Comparison of ENCODE assay signal across 20 cellular contexts in genomic region chr5:161783297-161783696, GRCh38.
DNase-seq lines count a peak whose midpoint lies in the region; ATAC-seq, FAIRE-seq and TF ChIP-seq lines count a peak whose summit lies in the region.
"Had no signal": no experiment of that assay in that cellular context is flagged by ENCODE, and none has a peak within 500 bp of the region (broad histone marks: within the 10 kb centered on the region; RNA-seq: fewer than 3 reads in every experiment).

No MANE protein-coding gene starts in this region.

- H2AFZ ChIP-seq in IMR-90 (replicated peaks; ENCODE audit: low read length, poor library complexity): no peak overlapping the region

- no peak overlapping the region for H2BK20ac ChIP-seq in IMR-90 (ENCODE audit: low read depth, low read length)

- H3K9me3 ChIP-seq in IMR-90 (ENCODE audit: control insufficient read depth, insufficient read depth, low read length) (peaks cover 2% of the 10 kb centered on the region), pancreas (no peaks in the 10 kb centered on the region), uterus (no peaks in the 10 kb centered on the region), left lung (no peaks in the 10 kb centered on the region)
- H3K9me3 ChIP-seq: A549; BLaER1 treated with 17β-estradiol and CSF1 and Interleukin-3, amounts not matched to agents 10 nM and 100 nM; Caco-2 had no signal

- H3K4me3 ChIP-seq in IMR-90 (ENCODE audit: insufficient read depth, low read depth, low read length) (no peak overlapping the region), pancreas (no peak overlapping the region), uterus (no peak overlapping the region), left lung (no peak overlapping the region)
- H3K4me3 ChIP-seq: A549; BLaER1 treated with 17β-estradiol and CSF1 and Interleukin-3, amounts not matched to agents 10 nM and 100 nM had no signal

- ATAC-seq in IMR-90 (ENCODE audit: low read depth) (no peak), pancreas (no peak), left lung (no peak)
- ATAC-seq: A549; CD8-positive, alpha-beta T cell had no signal

- no peak for TF ChIP-seq CTCF in IMR-90 (conservative IDR thresholded peaks at IDR 0.05; ENCODE audit: low read depth, low read length)
- no peak for TF ChIP-seq CTCF in pancreas (IDR thresholded peaks at IDR 0.05)
- TF ChIP-seq CTCF in uterus (IDR thresholded peaks at IDR 0.05): no peak
- TF ChIP-seq CTCF in left lung (IDR thresholded peaks at IDR 0.05): no peak

- no peak overlapping the region for H2BK120ac ChIP-seq in IMR-90 (ENCODE audit: low read depth, low read length)

- H4K5ac ChIP-seq in IMR-90 (ENCODE audit: low read depth, low read length): no peak overlapping the region

- no peak overlapping the region for H3K14ac ChIP-seq in IMR-90 (replicated peaks; ENCODE audit: low read depth, low read length)

- no peak overlapping the region for H4K8ac ChIP-seq in IMR-90 (ENCODE audit: low read depth in 2 of 2, low read length in 2 of 2)

- H3K27me3 ChIP-seq in IMR-90 (ENCODE audit: control insufficient read depth, insufficient read depth, low read length) (no peaks in the 10 kb centered on the region), pancreas (no peaks in the 10 kb centered on the region), uterus (no peaks in the 10 kb centered on the region), left lung (no peaks in the 10 kb centered on the region)
- H3K27me3 ChIP-seq: BLaER1 treated with 17β-estradiol and CSF1 and Interleukin-3, amounts not matched to agents 10 nM and 100 nM had no signal

- TF ChIP-seq POLR2A in IMR-90 (IDR thresholded peaks at IDR 0.05; ENCODE audit: low read depth, low read length): no peak
- no peak for TF ChIP-seq POLR2A in uterus (IDR thresholded peaks at IDR 0.05)

- no peak overlapping the region for H2BK5ac ChIP-seq in IMR-90 (ENCODE audit: low read depth, low read length, poor library complexity, severe bottlenecking)

- no peaks in the 10 kb centered on the region for H4K20me1 ChIP-seq in IMR-90 (ENCODE audit: insufficient read depth, low read length)
- H4K20me1 ChIP-seq: BLaER1 treated with 17β-estradiol and CSF1 and Interleukin-3, amounts not matched to agents 10 nM and 100 nM had no signal

- no peaks in the 10 kb centered on the region for H3K9me1 ChIP-seq in IMR-90 (ENCODE audit: insufficient read depth, low read length)

- no peak overlapping the region for H2AK9ac ChIP-seq in IMR-90 (replicated peaks; ENCODE audit: low read depth, low read length, poor library complexity)

- H3K18ac ChIP-seq in IMR-90 (ENCODE audit: low read depth, low read length): no peak overlapping the region

- no peak overlapping the region for H3K56ac ChIP-seq in IMR-90 (ENCODE audit: extremely low read depth, insufficient read depth, low read length)

- no TSS peak for BruUV-seq in IMR-90 (replicated peaks; lab: Mats Ljungman, UMichigan)

- peak; percentile 21 for FAIRE-seq in A204.1 (lab: Jason Lieb, UNC)
- FAIRE-seq in frontal cortex (lab: Jason Lieb, UNC): peak; percentile 21
- peak; percentile 82 for FAIRE-seq in pancreas (lab: Jason Lieb, UNC)
- FAIRE-seq: A549, G401.6, GM12891 had no signal

- no peak overlapping the region for H3K23ac ChIP-seq in IMR-90 (ENCODE audit: low read depth, low read length)

- intact Hi-C loops in IMR-90 (cut with micrococcal nuclease) (no loop called here), pancreas (cut with DNase I) (no loop called here), uterus (cut with DNase I; ENCODE audit: low total_unique reads) (no loop called here), left lung (cut with DNase I) (no loop called here)

- CTCF ChIA-PET in IMR-90 (lab: Yijun Ruan, JAX): no interaction called here

- in situ Hi-C loops in IMR-90 (cut with MboI; ENCODE audit: low sequenced_read_pairs): no loop called here

- no peak overlapping the region for H2BK15ac ChIP-seq in IMR-90 (ENCODE audit: low read depth, low read length)

- H3K27ac ChIP-seq in IMR-90 (ENCODE audit: insufficient read depth, low read length): no peak overlapping the region
- no peak overlapping the region for H3K27ac ChIP-seq in pancreas
- no peak overlapping the region for H3K27ac ChIP-seq in uterus
- H3K27ac ChIP-seq in left lung: no peak overlapping the region
- H3K27ac ChIP-seq: A549; BLaER1 treated with 17β-estradiol and CSF1 and Interleukin-3, amounts not matched to agents 10 nM and 100 nM; C4-2B had no signal

- no peak overlapping the region for H2AK5ac ChIP-seq in IMR-90 (ENCODE audit: low read depth, low read length)

- no peaks in the 10 kb centered on the region for H3K36me3 ChIP-seq in IMR-90 (ENCODE audit: control insufficient read depth, insufficient read depth, low read length)
- no peaks in the 10 kb centered on the region for H3K36me3 ChIP-seq in pancreas
- H3K36me3 ChIP-seq in uterus: no peaks in the 10 kb centered on the region
- no peaks in the 10 kb centered on the region for H3K36me3 ChIP-seq in left lung
- H3K36me3 ChIP-seq: BLaER1 treated with 17β-estradiol and CSF1 and Interleukin-3, amounts not matched to agents 10 nM and 100 nM had no signal

- WGBS in IMR-90 (ENCODE audit: extremely low coverage in 2 of 2, insufficient read length in 1 of 2), 2 experiments: no CpG with 5 or more reads among the region's 2 CpGs
- WGBS in pancreas, 2 donors: 40 to 47% methylated on average over 2 of the region's 2 CpGs

- no peak for TF ChIP-seq RAD21 in IMR-90 (IDR thresholded peaks at IDR 0.05; ENCODE audit: low read length)

- dilution Hi-C loops in IMR-90 (cut with HindIII; ENCODE audit: low sequenced_read_pairs, unreplicated experiment): no loop called here

- no peak overlapping the region for H4K91ac ChIP-seq in IMR-90 (ENCODE audit: insufficient read depth, low read depth, low read length)

- no peak overlapping the region for H3K4me2 ChIP-seq in IMR-90 (ENCODE audit: low read depth, low read length)
- H3K4me2 ChIP-seq: A549; BLaER1 treated with 17β-estradiol and CSF1 and Interleukin-3, amounts not matched to agents 10 nM and 100 nM had no signal

- POLR2A ChIA-PET in IMR-90 (lab: Charles Lee; ENCODE audit: unreplicated experiment): no interaction called here

- H3K9ac ChIP-seq in IMR-90 (ENCODE audit: low read depth, low read length): no peak overlapping the region
- H3K9ac ChIP-seq: BLaER1 treated with 17β-estradiol and CSF1 and Interleukin-3, amounts not matched to agents 10 nM and 100 nM had no signal

- H3K4me1 ChIP-seq in IMR-90 (ENCODE audit: control insufficient read depth, insufficient read depth, low read length) (no peaks in the 10 kb centered on the region), pancreas (no peaks in the 10 kb centered on the region), uterus (no peaks in the 10 kb centered on the region), left lung (no peaks in the 10 kb centered on the region)
- H3K4me1 ChIP-seq: A549; BLaER1 treated with 17β-estradiol and CSF1 and Interleukin-3, amounts not matched to agents 10 nM and 100 nM; Caco-2 had no signal

- no peak overlapping the region for H3K4ac ChIP-seq in IMR-90 (ENCODE audit: low read depth, low read length)

- DNase-seq in IMR-90 (no peak), frontal cortex (ENCODE audit: low spot score in 2 of 2) (no peak), pancreas (no peak), uterus (no peak), Kasumi-1 (lab: John Stamatoyannopoulos, UW) (no peak), left lung (no peak)
- DNase-seq: 8988T; AML-193; Caco-2; Calu3; CD4-positive, alpha-beta T cell; CD8-positive, alpha-beta T cell; DMS79 treated with DMSO at 0.1 percent for 48 hours; GF-D8 had no signal

- no peaks in the 10 kb centered on the region for H3K79me1 ChIP-seq in IMR-90 (ENCODE audit: low read depth in 1 of 2, low read length in 2 of 2)

TF ChIP-seq in IMR-90, 13 proteins besides CTCF, POLR2A, EP300 and RAD21:
- TF ChIP-seq BHLHE40 (IDR thresholded peaks at IDR 0.05; ENCODE audit: low read depth, low read length) (no peak), MAFK (IDR thresholded peaks at IDR 0.05; ENCODE audit: low read depth, low read length) (peak; percentile 58)
TF ChIP-seq in IMR-90: peak in this region for 1.
